In genomic region chr9:87540444-87541105, GRCh38 we compare ENCODE assay signal across 1 cellular context.
TF ChIP-seq lines count a peak whose summit lies in the region.

No MANE protein-coding gene starts in this region.

TF ChIP-seq in WTC11, 78 proteins besides CTCF, POLR2A, EP300 and RAD21 (continued from another document):
- TF ChIP-seq E2F1 (CRISPR knock-in tag; IDR thresholded peaks at IDR 0.05) (no peak), ZNF532 (CRISPR knock-in tag; IDR thresholded peaks at IDR 0.05; ENCODE audit: borderline replicate concordance) (no peak), ZNF423 (CRISPR knock-in tag; IDR thresholded peaks at IDR 0.05) (no peak), FOXK1 (CRISPR knock-in tag; IDR thresholded peaks at IDR 0.05) (no peak), ZNF317 (CRISPR knock-in tag; IDR thresholded peaks at IDR 0.05; ENCODE audit: borderline replicate concordance, low read depth) (no peak), ATF1 (CRISPR knock-in tag; IDR thresholded peaks at IDR 0.05) (no peak), AFF4 (CRISPR knock-in tag; IDR thresholded peaks at IDR 0.05; ENCODE audit: borderline replicate concordance) (no peak), SP1 (CRISPR knock-in tag; conservative IDR thresholded peaks at IDR 0.05) (no peak), USF2 (CRISPR knock-in tag; IDR thresholded peaks at IDR 0.05) (no peak), MAX (CRISPR knock-in tag; IDR thresholded peaks at IDR 0.05) (no peak), ZBTB21 (CRISPR knock-in tag; IDR thresholded peaks at IDR 0.05; ENCODE audit: borderline replicate concordance) (no peak), KAT7 (CRISPR knock-in tag; IDR thresholded peaks at IDR 0.05; ENCODE audit: borderline replicate concordance) (no peak)
